ENCODE assay signal across 37 cellular contexts in the genomic region with DNA sequence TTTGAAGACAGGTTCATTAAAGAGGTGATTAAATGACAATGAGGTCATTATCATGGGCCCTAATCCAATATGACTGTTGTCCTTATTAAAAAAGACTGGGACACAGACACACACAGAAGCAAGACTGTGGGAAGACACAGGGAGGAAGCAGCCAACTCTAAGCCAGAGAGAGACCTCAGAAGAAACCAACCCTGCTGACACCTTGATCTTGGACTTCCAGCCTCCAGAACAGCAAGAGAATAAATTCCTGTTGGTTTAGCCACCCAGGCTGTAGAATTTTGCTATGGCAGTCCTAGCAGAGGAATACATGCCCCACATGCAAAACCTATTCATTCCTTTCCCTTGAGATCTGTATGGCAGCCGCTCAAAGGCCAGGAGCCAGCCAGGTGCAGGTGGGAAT. TPM values are rescaled to one million over a fixed set of nuclear protein-coding genes. Genes with fewer than 3 reads are reported as not detected.
"Had no signal": no experiment of that assay in that cellular context is flagged by ENCODE, and none has a peak within 500 bp of the region (broad histone marks: within the 10 kb centered on the region; RNA-seq: fewer than 3 reads in every experiment).

No MANE protein-coding gene starts in this region.

- H3K9me3 Mint-ChIP-seq: activated T-cell treated with anti-CD3 and anti-CD28 coated beads, Interleukin-2, amount 50 U/mL, for 24 hours; T-helper 2 cell treated with Interferon-gamma antibody and Interleukin-4, amounts not matched to agents 5 μg/mL and 100 μg/mL, for 36 hours had no signal

- DNase-seq: activated B cell treated with CpG ODN at 0.5 μM for 24 hours; activated CD4-positive, alpha-beta memory T cell treated with anti-CD3 and anti-CD28 coated beads for 36 hours; activated CD4-positive, alpha-beta T cell treated with anti-CD3 and anti-CD28 coated beads for 48 hours; activated CD4-positive, alpha-beta T cell treated with anti-CD3 and anti-CD28 coated beads, Interleukin-2, amount 50 U/mL, for 1 hour; activated CD8-positive, alpha-beta memory T cell treated with anti-CD3 and anti-CD28 coated beads, Interleukin-2, amount 10 ng/mL, durations not matched to agents 7 days and 5 days; activated CD8-positive, alpha-beta memory T cell treated with anti-CD3 and anti-CD28 coated beads, Interleukin-2, amount 50 U/mL, for 48 hours; activated CD8-positive, alpha-beta T cell treated with anti-CD3 and anti-CD28 coated beads, Interleukin-2, amount 10 ng/mL, durations not matched to agents 7 days and 5 days; activated gamma-delta T cell treated with Interleukin-2 at 50 U/mL for 16 hours; activated naive CD4-positive, alpha-beta T cell treated with anti-CD3 and anti-CD28 coated beads, Interleukin-2, amount 50 U/mL, for 16 hours; activated naive CD4-positive, alpha-beta T cell treated with Interleukin-2 at 50 U/mL for 16 hours; activated T-cell treated with anti-CD3 and anti-CD28 coated beads for 4 hours; activated T-cell treated with anti-CD3 and anti-CD28 coated beads, Interleukin-2, amount 50 U/mL, for 24 hours; activated T-cell treated with anti-CD3 and anti-CD28 coated beads, Interleukin-2, amount 50 U/mL, for 72 hours; amniotic stem cell; anterior cingulate cortex; brain microvascular endothelial cell; caudate nucleus; cortex of kidney; dermis blood vessel endothelial cell; effector memory CD4-positive, alpha-beta T cell; erythroblast; foreskin keratinocyte; gastrocnemius medialis; glutamatergic neuron; heart left ventricle; T-helper 1 cell; T-helper 17 cell; T1000; WERI-Rb-1 had no signal

- ATAC-seq: activated CD4-positive, CD25-positive, alpha-beta regulatory T cell treated with anti-CD3 and anti-CD28 coated beads, Interleukin-2, amount 50 U/mL, for 24 hours; activated CD8-positive, alpha-beta memory T cell treated with anti-CD3 and anti-CD28 coated beads, Interleukin-2, amount 10 ng/mL, durations not matched to agents 7 days and 5 days; activated CD8-positive, alpha-beta T cell treated with anti-CD3 and anti-CD28 coated beads, Interleukin-2, amount 10 ng/mL, durations not matched to agents 7 days and 5 days; activated T-cell treated with anti-CD3 and anti-CD28 coated beads, Interleukin-2, amount 50 U/mL, for 72 hours; foreskin keratinocyte; gastrocnemius medialis; heart left ventricle; T-helper 17 cell had no signal

- H3K27me3 ChIP-seq: brain microvascular endothelial cell had no signal

- H3K4me1 Mint-ChIP-seq: activated B cell treated with CpG ODN at 0.5 μM for 24 hours; activated CD8-positive, alpha-beta memory T cell treated with anti-CD3 and anti-CD28 coated beads, Interleukin-2, amount 10 ng/mL, durations not matched to agents 7 days and 5 days had no signal

- H3K27ac Mint-ChIP-seq: activated B cell treated with CpG ODN at 0.5 μM for 24 hours; activated CD4-positive, alpha-beta memory T cell treated with anti-CD3 and anti-CD28 coated beads for 36 hours; activated CD8-positive, alpha-beta memory T cell treated with anti-CD3 and anti-CD28 coated beads, Interleukin-2, amount 10 ng/mL, durations not matched to agents 7 days and 5 days; activated CD8-positive, alpha-beta T cell treated with anti-CD3 and anti-CD28 coated beads, Interleukin-2, amount 10 ng/mL, durations not matched to agents 7 days and 5 days; activated naive CD8-positive, alpha-beta T cell; activated T-cell treated with anti-CD3 and anti-CD28 coated beads, Interleukin-2, amount 50 U/mL, for 24 hours; activated T-cell treated with anti-CD3 and anti-CD28 coated beads, Interleukin-2, amount 50 U/mL, for 72 hours; T-helper 17 cell; T-helper 2 cell treated with Interferon-gamma antibody and Interleukin-4, amounts not matched to agents 5 μg/mL and 100 μg/mL, for 36 hours had no signal

- H3K4me1 ChIP-seq: foreskin keratinocyte, gastrocnemius medialis had no signal

- H3K4me3 Mint-ChIP-seq: activated B cell treated with CpG ODN at 0.5 μM for 24 hours; activated CD4-positive, alpha-beta memory T cell treated with anti-CD3 and anti-CD28 coated beads for 36 hours; activated CD8-positive, alpha-beta memory T cell treated with anti-CD3 and anti-CD28 coated beads, Interleukin-2, amount 10 ng/mL, durations not matched to agents 7 days and 5 days; activated CD8-positive, alpha-beta T cell treated with anti-CD3 and anti-CD28 coated beads, Interleukin-2, amount 10 ng/mL, durations not matched to agents 7 days and 5 days; activated naive CD8-positive, alpha-beta T cell; activated T-cell treated with anti-CD3 and anti-CD28 coated beads, Interleukin-2, amount 50 U/mL, for 24 hours; activated T-cell treated with anti-CD3 and anti-CD28 coated beads, Interleukin-2, amount 50 U/mL, for 72 hours; T-helper 17 cell; T-helper 2 cell treated with Interferon-gamma antibody and Interleukin-4, amounts not matched to agents 5 μg/mL and 100 μg/mL, for 36 hours had no signal

- H3K36me3 Mint-ChIP-seq: activated CD4-positive, alpha-beta memory T cell treated with anti-CD3 and anti-CD28 coated beads for 36 hours; activated CD8-positive, alpha-beta memory T cell treated with anti-CD3 and anti-CD28 coated beads, Interleukin-2, amount 10 ng/mL, durations not matched to agents 7 days and 5 days; activated naive CD8-positive, alpha-beta T cell had no signal

- H3K36me3 ChIP-seq: brain microvascular endothelial cell, esophagus muscularis mucosa, gastrocnemius medialis, heart left ventricle, WERI-Rb-1 had no signal

- H3K27ac ChIP-seq: brain microvascular endothelial cell, esophagus muscularis mucosa, foreskin keratinocyte, gastrocnemius medialis, heart left ventricle, WERI-Rb-1 had no signal

- H3K9me3 ChIP-seq: gastrocnemius medialis had no signal

- H3K4me3 ChIP-seq: esophagus muscularis mucosa, gastrocnemius medialis, heart left ventricle had no signal

RNA-seq across cellular contexts. Expression of gene CACNG2, which starts 35.6 kb away (rescaled TPM):
- total RNA-seq: activated B cell treated with CpG ODN at 0.5 μM for 24 hours; activated CD4-positive, alpha-beta memory T cell treated with anti-CD3 and anti-CD28 coated beads for 36 hours; activated CD8-positive, alpha-beta memory T cell treated with anti-CD3 and anti-CD28 coated beads for 36 hours; activated CD8-positive, alpha-beta memory T cell treated with anti-CD3 and anti-CD28 coated beads, Interleukin-2, amount 10 ng/mL, durations not matched to agents 7 days and 5 days; activated CD8-positive, alpha-beta T cell treated with anti-CD3 and anti-CD28 coated beads, Interleukin-2, amount 10 ng/mL, durations not matched to agents 7 days and 5 days; activated T-cell treated with anti-CD3 and anti-CD28 coated beads, Interleukin-2, amount 50 U/mL, for 72 hours; astrocyte; bronchial epithelial cell; chondrocyte; dermis blood vessel endothelial cell; esophagus muscularis mucosa; foreskin keratinocyte; gastrocnemius medialis; heart left ventricle; T-helper 17 cell had no signal
